ENCODE assay signal across 1 cellular context in genomic region chr19:38697197-38697596, GRCh38.
TF ChIP-seq lines count a peak whose summit lies in the region.

No MANE protein-coding gene starts in this region.

TF ChIP-seq in GM23338, 12 proteins besides CTCF, POLR2A, EP300 and RAD21 (continued from another document):
- TF ChIP-seq, protein P1, sequence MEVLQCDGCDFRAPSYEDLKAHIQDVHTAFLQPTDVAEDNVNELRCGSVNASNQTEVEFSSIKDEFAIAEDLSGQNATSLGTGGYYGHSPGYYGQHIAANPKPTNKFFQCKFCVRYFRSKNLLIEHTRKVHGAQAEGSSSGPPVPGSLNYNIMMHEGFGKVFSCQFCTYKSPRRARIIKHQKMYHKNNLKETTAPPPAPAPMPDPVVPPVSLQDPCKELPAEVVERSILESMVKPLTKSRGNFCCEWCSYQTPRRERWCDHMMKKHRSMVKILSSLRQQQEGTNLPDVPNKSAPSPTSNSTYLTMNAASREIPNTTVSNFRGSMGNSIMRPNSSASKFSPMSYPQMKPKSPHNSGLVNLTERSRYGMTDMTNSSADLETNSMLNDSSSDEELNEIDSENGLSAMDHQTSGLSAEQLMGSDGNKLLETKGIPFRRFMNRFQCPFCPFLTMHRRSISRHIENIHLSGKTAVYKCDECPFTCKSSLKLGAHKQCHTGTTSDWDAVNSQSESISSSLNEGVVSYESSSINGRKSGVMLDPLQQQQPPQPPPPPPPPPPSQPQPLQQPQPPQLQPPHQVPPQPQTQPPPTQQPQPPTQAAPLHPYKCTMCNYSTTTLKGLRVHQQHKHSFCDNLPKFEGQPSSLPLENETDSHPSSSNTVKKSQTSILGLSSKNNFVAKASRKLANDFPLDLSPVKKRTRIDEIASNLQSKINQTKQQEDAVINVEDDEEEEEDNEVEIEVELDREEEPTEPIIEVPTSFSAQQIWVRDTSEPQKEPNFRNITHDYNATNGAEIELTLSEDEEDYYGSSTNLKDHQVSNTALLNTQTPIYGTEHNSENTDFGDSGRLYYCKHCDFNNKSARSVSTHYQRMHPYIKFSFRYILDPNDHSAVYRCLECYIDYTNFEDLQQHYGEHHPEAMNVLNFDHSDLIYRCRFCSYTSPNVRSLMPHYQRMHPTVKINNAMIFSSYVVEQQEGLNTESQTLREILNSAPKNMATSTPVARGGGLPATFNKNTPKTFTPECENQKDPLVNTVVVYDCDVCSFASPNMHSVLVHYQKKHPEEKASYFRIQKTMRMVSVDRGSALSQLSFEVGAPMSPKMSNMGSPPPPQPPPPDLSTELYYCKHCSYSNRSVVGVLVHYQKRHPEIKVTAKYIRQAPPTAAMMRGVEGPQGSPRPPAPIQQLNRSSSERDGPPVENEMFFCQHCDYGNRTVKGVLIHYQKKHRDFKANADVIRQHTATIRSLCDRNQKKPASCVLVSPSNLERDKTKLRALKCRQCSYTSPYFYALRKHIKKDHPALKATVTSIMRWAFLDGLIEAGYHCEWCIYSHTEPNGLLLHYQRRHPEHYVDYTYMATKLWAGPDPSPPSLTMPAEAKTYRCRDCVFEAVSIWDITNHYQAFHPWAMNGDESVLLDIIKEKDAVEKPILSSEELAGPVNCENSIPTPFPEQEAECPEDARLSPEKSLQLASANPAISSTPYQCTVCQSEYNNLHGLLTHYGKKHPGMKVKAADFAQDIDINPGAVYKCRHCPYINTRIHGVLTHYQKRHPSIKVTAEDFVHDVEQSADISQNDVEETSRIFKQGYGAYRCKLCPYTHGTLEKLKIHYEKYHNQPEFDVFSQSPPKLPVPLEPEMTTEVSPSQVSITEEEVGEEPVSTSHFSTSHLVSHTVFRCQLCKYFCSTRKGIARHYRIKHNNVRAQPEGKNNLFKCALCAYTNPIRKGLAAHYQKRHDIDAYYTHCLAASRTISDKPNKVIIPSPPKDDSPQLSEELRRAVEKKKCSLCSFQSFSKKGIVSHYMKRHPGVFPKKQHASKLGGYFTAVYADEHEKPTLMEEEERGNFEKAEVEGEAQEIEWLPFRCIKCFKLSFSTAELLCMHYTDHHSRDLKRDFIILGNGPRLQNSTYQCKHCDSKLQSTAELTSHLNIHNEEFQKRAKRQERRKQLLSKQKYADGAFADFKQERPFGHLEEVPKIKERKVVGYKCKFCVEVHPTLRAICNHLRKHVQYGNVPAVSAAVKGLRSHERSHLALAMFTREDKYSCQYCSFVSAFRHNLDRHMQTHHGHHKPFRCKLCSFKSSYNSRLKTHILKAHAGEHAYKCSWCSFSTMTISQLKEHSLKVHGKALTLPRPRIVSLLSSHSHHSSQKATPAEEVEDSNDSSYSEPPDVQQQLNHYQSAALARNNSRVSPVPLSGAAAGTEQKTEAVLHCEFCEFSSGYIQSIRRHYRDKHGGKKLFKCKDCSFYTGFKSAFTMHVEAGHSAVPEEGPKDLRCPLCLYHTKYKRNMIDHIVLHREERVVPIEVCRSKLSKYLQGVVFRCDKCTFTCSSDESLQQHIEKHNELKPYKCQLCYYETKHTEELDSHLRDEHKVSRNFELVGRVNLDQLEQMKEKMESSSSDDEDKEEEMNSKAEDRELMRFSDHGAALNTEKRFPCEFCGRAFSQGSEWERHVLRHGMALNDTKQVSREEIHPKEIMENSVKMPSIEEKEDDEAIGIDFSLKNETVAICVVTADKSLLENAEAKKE (CRISPR knock-in tag; IDR thresholded peaks at IDR 0.05), result no peak
- TF ChIP-seq EZH2phosphoT487 (IDR thresholded peaks at IDR 0.05; ENCODE audit: unreplicated experiment) (no peak), ZNF114 (CRISPR knock-in tag; IDR thresholded peaks at IDR 0.05) (no peak), POLR2AphosphoS5 (IDR thresholded peaks at IDR 0.05; ENCODE audit: low read depth) (no peak)
